8 cellular contexts compared by ENCODE assay signal in the genomic region with DNA sequence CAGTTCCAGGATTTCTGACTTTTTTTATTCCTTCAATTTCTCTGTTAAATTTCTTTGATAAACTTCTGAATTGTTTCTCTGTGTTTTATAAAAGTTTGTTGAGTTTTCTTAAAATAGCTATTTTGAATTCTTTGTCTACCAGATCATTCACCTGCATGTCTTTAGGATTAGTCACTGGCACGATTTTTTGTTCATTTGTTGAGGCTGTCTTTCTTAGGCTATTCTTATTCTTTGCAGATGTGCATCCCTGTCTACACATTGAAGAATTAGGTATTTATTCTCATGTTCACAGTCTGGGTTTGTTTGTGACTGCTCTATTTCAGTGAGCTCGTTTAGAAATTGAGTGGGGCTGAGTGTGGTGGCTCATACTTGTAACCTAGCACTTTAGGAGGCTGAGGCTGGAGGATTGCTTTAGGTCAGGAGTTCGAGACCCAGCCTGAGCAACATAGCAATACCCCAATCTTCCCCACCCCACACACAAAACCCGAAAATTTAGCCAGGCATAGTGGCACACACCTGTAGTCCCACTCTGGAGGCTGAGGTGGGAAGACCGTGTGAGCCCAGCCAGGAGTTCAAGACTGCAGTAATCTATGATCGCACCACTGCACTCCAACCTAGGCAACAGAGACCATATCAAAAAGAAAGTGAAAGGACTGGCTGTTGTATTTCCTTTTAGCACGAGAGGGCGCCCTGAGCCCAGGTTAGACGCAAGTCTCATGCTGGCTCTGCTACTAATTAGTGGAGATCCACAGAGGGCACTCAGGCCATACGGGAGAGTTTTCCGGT. TPM values are rescaled to one million over a fixed set of nuclear protein-coding genes. Genes with fewer than 3 reads are reported as not detected.
DNase-seq lines count a peak whose midpoint lies in the region; ATAC-seq, FAIRE-seq and TF ChIP-seq lines count a peak whose summit lies in the region.

No MANE protein-coding gene starts in this region.

- H3K9me3 ChIP-seq in neutrophil (no peaks in the 10 kb centered on the region), subcutaneous abdominal adipose tissue (ENCODE audit: control insufficient read depth in 5 of 5, low read length in 5 of 5) (no peaks in the 10 kb centered on the region)

- peak; percentile 74 for TF ChIP-seq CTCF in neutrophil (IDR thresholded peaks at IDR 0.05)

- no peak for FAIRE-seq in HTR-8/SVneo (lab: Jason Lieb, UNC)

- ATAC-seq in GM21367 (IDR thresholded peaks at IDR 0.05; ENCODE audit: unreplicated experiment): peak; percentile 82
- ATAC-seq in activated T-cell treated with anti-CD3 and anti-CD28 coated beads, Interleukin-2, amount 50 U/mL, for 4 hours: peak; percentile 95 to 98

- H3K27ac ChIP-seq in neutrophil: peak overlapping the region; percentile 39
- no peak overlapping the region for H3K27ac ChIP-seq in subcutaneous abdominal adipose tissue (ENCODE audit: low read depth, low read length)

- DNase-seq in DMS 273 (lab: John Stamatoyannopoulos, UW; ENCODE audit: unreplicated experiment) (peak; percentile 90), HTR-8/SVneo (ENCODE audit: insufficient read length, low spot score) (peak; percentile 32), OCI-M2 (lab: John Stamatoyannopoulos, UW; ENCODE audit: unreplicated experiment) (peak; percentile 26), fibroblast of peridontal ligament (ENCODE audit: extremely low read depth) (peak; percentile 71)
- peak; percentile 70 for DNase-seq in activated T-cell treated with anti-CD3 and anti-CD28 coated beads, Interleukin-2, amount 50 U/mL, for 4 hours

- no peaks in the 10 kb centered on the region for H3K9me3 Mint-ChIP-seq in activated T-cell treated with anti-CD3 and anti-CD28 coated beads, Interleukin-2, amount 50 U/mL, for 4 hours

- H3K4me1 Mint-ChIP-seq in activated T-cell treated with anti-CD3 and anti-CD28 coated beads, Interleukin-2, amount 50 U/mL, for 4 hours (ENCODE audit: low read depth): peaks cover 7% of the 10 kb centered on the region

- H3K27me3 Mint-ChIP-seq in activated T-cell treated with anti-CD3 and anti-CD28 coated beads, Interleukin-2, amount 50 U/mL, for 4 hours (ENCODE audit: low read depth): no peaks in the 10 kb centered on the region

- H3K27me3 ChIP-seq in neutrophil: no peaks in the 10 kb centered on the region
- H3K27me3 ChIP-seq in subcutaneous abdominal adipose tissue (ENCODE audit: control insufficient read depth in 5 of 5, insufficient read depth in 4 of 5, low read length in 5 of 5): peaks cover 0 to 5% (median 0%) of the 10 kb centered on the region in 5 donors

- H3K36me3 Mint-ChIP-seq in activated T-cell treated with anti-CD3 and anti-CD28 coated beads, Interleukin-2, amount 50 U/mL, for 4 hours (ENCODE audit: insufficient read depth): no peaks in the 10 kb centered on the region

- H3K4me3 Mint-ChIP-seq in activated T-cell treated with anti-CD3 and anti-CD28 coated beads, Interleukin-2, amount 50 U/mL, for 4 hours: peak overlapping the region; percentile 74

- H3K9ac ChIP-seq in subcutaneous abdominal adipose tissue (ENCODE audit: low read length in 5 of 5): peak overlapping the region in 1 of 5 donors; percentile 48

- peaks cover 5 to 17% of the 10 kb centered on the region in 2 experiments for H3K4me1 ChIP-seq in neutrophil (ENCODE audit: control insufficient read depth in 1 of 2, insufficient read depth in 1 of 2, low read depth in 1 of 2, low read length in 1 of 2)
- peaks cover 0 to 9% (median 4%) of the 10 kb centered on the region in 5 donors for H3K4me1 ChIP-seq in subcutaneous abdominal adipose tissue (ENCODE audit: control insufficient read depth in 5 of 5, insufficient read depth in 5 of 5, low read length in 5 of 5)

- H3K4me3 ChIP-seq in neutrophil (ENCODE audit: low read depth in 1 of 2, low read length in 1 of 2) (peak overlapping the region in 1 of 2 experiments; percentile 39), subcutaneous abdominal adipose tissue (ENCODE audit: low read depth in 1 of 5, low read length in 5 of 5) (peak overlapping the region; percentile 43 to 78 (median 65))

- H3K36me3 ChIP-seq in neutrophil: no peaks in the 10 kb centered on the region
- H3K36me3 ChIP-seq in subcutaneous abdominal adipose tissue (ENCODE audit: control insufficient read depth in 5 of 5, insufficient read depth in 5 of 5, low read length in 5 of 5): no peaks in the 10 kb centered on the region

RNA-seq across cellular contexts. Expression of gene F8, which starts 42.0 kb away (rescaled TPM):
- total RNA-seq in activated T-cell treated with anti-CD3 and anti-CD28 coated beads, Interleukin-2, amount 50 U/mL, for 4 hours: 1 to 10 TPM; 1.3 to 2.4 (median 1.5) TPM

RNA-seq across cellular contexts. Expression of gene FUNDC2, which starts 46.1 kb away (rescaled TPM):
- 100 to 1,000 TPM; 114 to 124 (median 116) TPM for total RNA-seq in activated T-cell treated with anti-CD3 and anti-CD28 coated beads, Interleukin-2, amount 50 U/mL, for 4 hours

Comparison
In these comparisons a context has a peak if more than half of its experiments do, and no peak if none do; other contexts are left out.
1. DNase-seq: peak in every context shown above with its lines; median percentile 90 in DMS 273; 71 in fibroblast of peridontal ligament; 70 in activated T-cell treated with anti-CD3 and anti-CD28 coated beads, Interleukin-2, amount 50 U/mL, for 4 hours; 32 in HTR-8/SVneo; 26 in OCI-M2.